In genomic region chr18:11791131-11791530, GRCh38 we compare ENCODE assay signal across 18 cellular contexts.
"Had no signal": no experiment of that assay in that cellular context is flagged by ENCODE, and none has a peak within 500 bp of the region (broad histone marks: within the 10 kb centered on the region; RNA-seq: fewer than 3 reads in every experiment).

No MANE protein-coding gene starts in this region.

- H3K27me3 Mint-ChIP-seq: stimulated activated naive CD8-positive, alpha-beta T cell treated with anti-CD3 and anti-CD28 coated beads, Interleukin-15, amount 100 ng/mL, for 72 hours; type B pancreatic cell had no signal

- H3K4me1 Mint-ChIP-seq: activated CD8-positive, alpha-beta memory T cell treated with anti-CD3 and anti-CD28 coated beads, Interleukin-2, amount 10 ng/mL, durations not matched to agents 7 days and 5 days; activated naive CD4-positive, alpha-beta T cell treated with anti-CD3 and anti-CD28 coated beads, Interleukin-2, amount 10 ng/mL, durations not matched to agents 7 days and 5 days; stimulated activated naive CD8-positive, alpha-beta T cell treated with anti-CD3 and anti-CD28 coated beads, Interleukin-15, amount 100 ng/mL, for 72 hours had no signal

- H3K9me3 Mint-ChIP-seq: activated naive CD4-positive, alpha-beta T cell treated with anti-CD3 and anti-CD28 coated beads, Interleukin-2, amount 10 ng/mL, durations not matched to agents 7 days and 5 days; activated T-helper 2 cell treated with anti-CD3 and anti-CD28 coated beads, Interferon-gamma antibody, Interleukin-2, Interleukin-4, amounts not matched to agents 10 μg/mL and 5 μg/mL and 100 μg/mL, durations not matched to agents 14 hours and 24 hours and 36 hours; stimulated activated naive CD8-positive, alpha-beta T cell treated with anti-CD3 and anti-CD28 coated beads, Interleukin-15, amount 100 ng/mL, for 72 hours; T-helper 2 cell treated with Interferon-gamma antibody and Interleukin-4, amounts not matched to agents 5 μg/mL and 100 μg/mL, for 36 hours; type B pancreatic cell had no signal

- H3K4me3 Mint-ChIP-seq: activated CD8-positive, alpha-beta memory T cell treated with anti-CD3 and anti-CD28 coated beads, Interleukin-2, amount 10 ng/mL, durations not matched to agents 7 days and 5 days; activated naive CD4-positive, alpha-beta T cell treated with anti-CD3 and anti-CD28 coated beads, Interleukin-2, amount 10 ng/mL, durations not matched to agents 7 days and 5 days; stimulated activated naive CD8-positive, alpha-beta T cell treated with anti-CD3 and anti-CD28 coated beads, Interleukin-15, amount 100 ng/mL, for 72 hours; T-helper 2 cell treated with Interferon-gamma antibody and Interleukin-4, amounts not matched to agents 5 μg/mL and 100 μg/mL, for 36 hours; type B pancreatic cell had no signal

- H3K4me3 ChIP-seq: ascending aorta, dorsolateral prefrontal cortex, gastrocnemius medialis, heart right ventricle, left lung, ovary had no signal

- H3K36me3 Mint-ChIP-seq: activated CD8-positive, alpha-beta memory T cell treated with anti-CD3 and anti-CD28 coated beads, Interleukin-2, amount 10 ng/mL, durations not matched to agents 7 days and 5 days; activated naive CD4-positive, alpha-beta T cell treated with anti-CD3 and anti-CD28 coated beads, Interleukin-2, amount 10 ng/mL, durations not matched to agents 7 days and 5 days; type B pancreatic cell had no signal

- H3K27ac Mint-ChIP-seq: activated CD8-positive, alpha-beta memory T cell treated with anti-CD3 and anti-CD28 coated beads, Interleukin-2, amount 10 ng/mL, durations not matched to agents 7 days and 5 days; activated naive CD4-positive, alpha-beta T cell treated with anti-CD3 and anti-CD28 coated beads, Interleukin-2, amount 10 ng/mL, durations not matched to agents 7 days and 5 days; activated T-helper 2 cell treated with anti-CD3 and anti-CD28 coated beads, Interferon-gamma antibody, Interleukin-2, Interleukin-4, amounts not matched to agents 10 μg/mL and 5 μg/mL and 100 μg/mL, durations not matched to agents 14 hours and 24 hours and 36 hours; stimulated activated naive CD8-positive, alpha-beta T cell treated with anti-CD3 and anti-CD28 coated beads, Interleukin-15, amount 100 ng/mL, for 72 hours; T-helper 2 cell treated with Interferon-gamma antibody and Interleukin-4, amounts not matched to agents 5 μg/mL and 100 μg/mL, for 36 hours; type B pancreatic cell had no signal

- H3K27me3 ChIP-seq: ascending aorta, gastrocnemius medialis, left lung, ovary had no signal

- H3K4me1 ChIP-seq: ascending aorta, gastrocnemius medialis, heart right ventricle, left lung had no signal

- H3K27ac ChIP-seq: ascending aorta, dorsolateral prefrontal cortex, gastrocnemius medialis, heart right ventricle, left lung had no signal

- H3K9me3 ChIP-seq: ascending aorta, gastrocnemius medialis, heart right ventricle, left lung, ovary had no signal

- H3K36me3 ChIP-seq: ascending aorta, gastrocnemius medialis, heart right ventricle, left lung, ovary had no signal

- DNase-seq: activated CD4-positive, alpha-beta T cell treated with anti-CD3 and anti-CD28 coated beads, Interleukin-2, amount 50 U/mL, for 4 hours; activated CD8-positive, alpha-beta memory T cell treated with anti-CD3 and anti-CD28 coated beads, Interleukin-2, amount 10 ng/mL, durations not matched to agents 7 days and 5 days; activated naive CD4-positive, alpha-beta T cell treated with anti-CD3 and anti-CD28 coated beads, Interleukin-2, amount 10 ng/mL, durations not matched to agents 7 days and 5 days; activated T-cell treated with anti-CD3 and anti-CD28 coated beads, Interleukin-2, amount 50 U/mL, for 1 hour; dorsolateral prefrontal cortex; erythroblast; gastrocnemius medialis; heart right ventricle; kidney; left lung; mammary epithelial cell; ovary; stimulated activated CD4-positive, alpha-beta T cell treated with anti-CD3 and anti-CD28 coated beads, Interleukin-1b, Interleukin-23, amount 100 ng/mL, for 48 hours; stimulated activated naive CD8-positive, alpha-beta T cell treated with anti-CD3 and anti-CD28 coated beads, Interleukin-15, amount 100 ng/mL, for 72 hours had no signal
